Comparison of ENCODE assay signal across 1 cellular context in the genomic region with DNA sequence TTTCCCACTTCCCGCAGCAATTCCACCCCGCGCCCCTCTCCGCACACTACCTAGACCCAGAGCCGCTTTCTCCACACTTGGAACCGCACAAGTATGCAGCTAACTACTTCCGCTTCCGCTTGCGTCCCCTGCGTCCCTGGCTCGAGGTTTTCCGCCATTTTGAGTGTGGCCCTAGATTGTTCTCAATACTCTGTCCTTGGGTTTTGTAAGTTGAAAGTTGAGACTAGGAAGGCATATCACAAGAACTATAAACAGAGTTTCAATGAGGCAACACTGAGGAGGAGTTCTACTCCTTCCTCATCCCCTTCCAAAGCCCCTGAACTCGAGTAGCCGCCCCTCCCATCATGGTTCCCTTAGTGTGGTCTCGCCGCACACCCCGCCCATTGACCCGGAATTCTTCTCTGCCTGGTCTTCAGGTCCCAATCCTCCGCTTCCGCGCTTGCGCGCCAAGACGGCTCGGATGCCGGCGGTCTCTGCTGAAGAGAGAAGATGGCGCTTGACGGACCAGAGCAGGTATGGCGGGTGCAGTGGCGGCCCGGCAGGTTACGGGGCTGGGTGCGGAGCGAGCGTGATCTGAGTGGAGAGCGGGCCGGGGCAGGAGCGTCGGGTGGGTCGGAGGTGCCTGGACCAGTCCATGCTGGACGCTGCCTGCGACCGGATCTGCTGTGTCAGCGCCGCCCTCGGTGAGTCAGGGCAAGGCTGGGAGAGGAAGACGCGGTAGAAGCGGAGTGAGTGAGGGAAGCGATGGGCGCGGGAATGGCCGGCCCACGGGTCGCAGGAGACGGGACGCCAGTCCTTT.
A peak's percentile ranks its signal among the peaks of the same experiment; 100 is the strongest.
TF ChIP-seq lines count a peak whose summit lies in the region.

A gene with protein sequence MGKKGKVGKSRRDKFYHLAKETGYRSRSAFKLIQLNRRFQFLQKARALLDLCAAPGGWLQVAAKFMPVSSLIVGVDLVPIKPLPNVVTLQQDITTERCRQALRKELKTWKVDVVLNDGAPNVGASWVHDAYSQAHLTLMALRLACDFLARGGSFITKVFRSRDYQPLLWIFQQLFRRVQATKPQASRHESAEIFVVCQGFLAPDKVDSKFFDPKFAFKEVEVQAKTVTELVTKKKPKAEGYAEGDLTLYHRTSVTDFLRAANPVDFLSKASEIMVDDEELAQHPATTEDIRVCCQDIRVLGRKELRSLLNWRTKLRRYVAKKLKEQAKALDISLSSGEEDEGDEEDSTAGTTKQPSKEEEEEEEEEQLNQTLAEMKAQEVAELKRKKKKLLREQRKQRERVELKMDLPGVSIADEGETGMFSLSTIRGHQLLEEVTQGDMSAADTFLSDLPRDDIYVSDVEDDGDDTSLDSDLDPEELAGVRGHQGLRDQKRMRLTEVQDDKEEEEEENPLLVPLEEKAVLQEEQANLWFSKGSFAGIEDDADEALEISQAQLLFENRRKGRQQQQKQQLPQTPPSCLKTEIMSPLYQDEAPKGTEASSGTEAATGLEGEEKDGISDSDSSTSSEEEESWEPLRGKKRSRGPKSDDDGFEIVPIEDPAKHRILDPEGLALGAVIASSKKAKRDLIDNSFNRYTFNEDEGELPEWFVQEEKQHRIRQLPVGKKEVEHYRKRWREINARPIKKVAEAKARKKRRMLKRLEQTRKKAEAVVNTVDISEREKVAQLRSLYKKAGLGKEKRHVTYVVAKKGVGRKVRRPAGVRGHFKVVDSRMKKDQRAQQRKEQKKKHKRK (minus strand): TSS at position 662 of the 799 bp plus-strand sequence. CDS start 761 bp downstream, outside the sequence.
A gene (plus strand): TSS at position 430 of the 799 bp plus-strand sequence. CDS start 60 bp downstream, at position 490.

TF ChIP-seq in HEK293, 187 proteins besides CTCF, POLR2A, EP300 and RAD21 (continued from another document):
- TF ChIP-seq, protein P1, sequence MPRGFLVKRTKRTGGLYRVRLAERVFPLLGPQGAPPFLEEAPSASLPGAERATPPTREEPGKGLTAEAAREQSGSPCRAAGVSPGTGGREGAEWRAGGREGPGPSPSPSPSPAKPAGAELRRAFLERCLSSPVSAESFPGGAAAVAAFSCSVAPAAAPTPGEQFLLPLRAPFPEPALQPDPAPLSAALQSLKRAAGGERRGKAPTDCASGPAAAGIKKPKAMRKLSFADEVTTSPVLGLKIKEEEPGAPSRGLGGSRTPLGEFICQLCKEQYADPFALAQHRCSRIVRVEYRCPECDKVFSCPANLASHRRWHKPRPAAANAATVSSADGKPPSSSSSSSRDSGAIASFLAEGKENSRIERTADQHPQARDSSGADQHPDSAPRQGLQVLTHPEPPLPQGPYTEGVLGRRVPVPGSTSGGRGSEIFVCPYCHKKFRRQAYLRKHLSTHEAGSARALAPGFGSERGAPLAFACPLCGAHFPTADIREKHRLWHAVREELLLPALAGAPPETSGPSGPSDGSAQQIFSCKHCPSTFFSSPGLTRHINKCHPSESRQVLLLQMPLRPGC (tag by site-specific recombination; IDR thresholded peaks at IDR 0.05), result peak; percentile 41; the same call in 1 of the 2 replicates
- no peak for TF ChIP-seq ZNF114 (tag by site-specific recombination; IDR thresholded peaks at IDR 0.05)
- TF ChIP-seq GLI4 (tag by site-specific recombination; IDR thresholded peaks at IDR 0.05), result 0 out of 2 replicates have a peak, but pooled peaks have one; percentile 16
- no peak for TF ChIP-seq ZNF311 (tag by site-specific recombination; IDR thresholded peaks at IDR 0.05; ENCODE audit: borderline replicate concordance)
- TF ChIP-seq KLF8 (tag by site-specific recombination; IDR thresholded peaks at IDR 0.05), result peak; percentile 71; the same call in 1 of the 2 replicates
- TF ChIP-seq KLF1 (tag by site-specific recombination; IDR thresholded peaks at IDR 0.05), result peak; percentile 30; the same call in 1 of the 2 replicates
- TF ChIP-seq OVOL3 (tag by site-specific recombination; IDR thresholded peaks at IDR 0.05), result peak; percentile 48; the same call in 1 of the 2 replicates
- TF ChIP-seq YY2 (tag by site-specific recombination; IDR thresholded peaks at IDR 0.05), result peak; percentile 96
- peak; percentile 60; the same call in 1 of the 2 replicates for TF ChIP-seq ZBTB7A (tag by site-specific recombination; IDR thresholded peaks at IDR 0.05; ENCODE audit: low read depth)
- TF ChIP-seq ZBTB20 (tag by site-specific recombination; IDR thresholded peaks at IDR 0.05), result peak; percentile 63; the same call in 1 of the 2 replicates
- TF ChIP-seq ZFP37 (tag by site-specific recombination; IDR thresholded peaks at IDR 0.05), result peak; percentile 82
- no peak; the same call in 1 of the 2 replicates for TF ChIP-seq ZNF768 (tag by site-specific recombination; IDR thresholded peaks at IDR 0.05)
- peak; percentile 48; the same call in 1 of the 2 replicates for TF ChIP-seq ZNF394 (tag by site-specific recombination; IDR thresholded peaks at IDR 0.05; ENCODE audit: borderline replicate concordance)
- TF ChIP-seq ZNF664 (tag by site-specific recombination; IDR thresholded peaks at IDR 0.05), result no peak
- TF ChIP-seq, protein P2, sequence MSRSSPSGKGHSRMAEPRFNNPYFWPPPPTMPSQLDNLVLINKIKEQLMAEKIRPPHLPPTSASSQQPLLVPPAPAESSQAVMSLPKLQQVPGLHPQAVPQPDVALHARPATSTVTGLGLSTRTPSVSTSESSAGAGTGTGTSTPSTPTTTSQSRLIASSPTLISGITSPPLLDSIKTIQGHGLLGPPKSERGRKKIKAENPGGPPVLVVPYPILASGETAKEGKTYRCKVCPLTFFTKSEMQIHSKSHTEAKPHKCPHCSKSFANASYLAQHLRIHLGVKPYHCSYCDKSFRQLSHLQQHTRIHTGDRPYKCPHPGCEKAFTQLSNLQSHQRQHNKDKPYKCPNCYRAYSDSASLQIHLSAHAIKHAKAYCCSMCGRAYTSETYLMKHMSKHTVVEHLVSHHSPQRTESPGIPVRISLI (tag by site-specific recombination; IDR thresholded peaks at IDR 0.05), result no peak
- peak; percentile 93 for TF ChIP-seq ZBTB17 (tag by site-specific recombination; IDR thresholded peaks at IDR 0.05)
- 0 out of 2 replicates have a peak, but pooled peaks have one; percentile 35 for TF ChIP-seq REPIN1 (tag by site-specific recombination; IDR thresholded peaks at IDR 0.05; ENCODE audit: low read depth)
- TF ChIP-seq, protein P3, sequence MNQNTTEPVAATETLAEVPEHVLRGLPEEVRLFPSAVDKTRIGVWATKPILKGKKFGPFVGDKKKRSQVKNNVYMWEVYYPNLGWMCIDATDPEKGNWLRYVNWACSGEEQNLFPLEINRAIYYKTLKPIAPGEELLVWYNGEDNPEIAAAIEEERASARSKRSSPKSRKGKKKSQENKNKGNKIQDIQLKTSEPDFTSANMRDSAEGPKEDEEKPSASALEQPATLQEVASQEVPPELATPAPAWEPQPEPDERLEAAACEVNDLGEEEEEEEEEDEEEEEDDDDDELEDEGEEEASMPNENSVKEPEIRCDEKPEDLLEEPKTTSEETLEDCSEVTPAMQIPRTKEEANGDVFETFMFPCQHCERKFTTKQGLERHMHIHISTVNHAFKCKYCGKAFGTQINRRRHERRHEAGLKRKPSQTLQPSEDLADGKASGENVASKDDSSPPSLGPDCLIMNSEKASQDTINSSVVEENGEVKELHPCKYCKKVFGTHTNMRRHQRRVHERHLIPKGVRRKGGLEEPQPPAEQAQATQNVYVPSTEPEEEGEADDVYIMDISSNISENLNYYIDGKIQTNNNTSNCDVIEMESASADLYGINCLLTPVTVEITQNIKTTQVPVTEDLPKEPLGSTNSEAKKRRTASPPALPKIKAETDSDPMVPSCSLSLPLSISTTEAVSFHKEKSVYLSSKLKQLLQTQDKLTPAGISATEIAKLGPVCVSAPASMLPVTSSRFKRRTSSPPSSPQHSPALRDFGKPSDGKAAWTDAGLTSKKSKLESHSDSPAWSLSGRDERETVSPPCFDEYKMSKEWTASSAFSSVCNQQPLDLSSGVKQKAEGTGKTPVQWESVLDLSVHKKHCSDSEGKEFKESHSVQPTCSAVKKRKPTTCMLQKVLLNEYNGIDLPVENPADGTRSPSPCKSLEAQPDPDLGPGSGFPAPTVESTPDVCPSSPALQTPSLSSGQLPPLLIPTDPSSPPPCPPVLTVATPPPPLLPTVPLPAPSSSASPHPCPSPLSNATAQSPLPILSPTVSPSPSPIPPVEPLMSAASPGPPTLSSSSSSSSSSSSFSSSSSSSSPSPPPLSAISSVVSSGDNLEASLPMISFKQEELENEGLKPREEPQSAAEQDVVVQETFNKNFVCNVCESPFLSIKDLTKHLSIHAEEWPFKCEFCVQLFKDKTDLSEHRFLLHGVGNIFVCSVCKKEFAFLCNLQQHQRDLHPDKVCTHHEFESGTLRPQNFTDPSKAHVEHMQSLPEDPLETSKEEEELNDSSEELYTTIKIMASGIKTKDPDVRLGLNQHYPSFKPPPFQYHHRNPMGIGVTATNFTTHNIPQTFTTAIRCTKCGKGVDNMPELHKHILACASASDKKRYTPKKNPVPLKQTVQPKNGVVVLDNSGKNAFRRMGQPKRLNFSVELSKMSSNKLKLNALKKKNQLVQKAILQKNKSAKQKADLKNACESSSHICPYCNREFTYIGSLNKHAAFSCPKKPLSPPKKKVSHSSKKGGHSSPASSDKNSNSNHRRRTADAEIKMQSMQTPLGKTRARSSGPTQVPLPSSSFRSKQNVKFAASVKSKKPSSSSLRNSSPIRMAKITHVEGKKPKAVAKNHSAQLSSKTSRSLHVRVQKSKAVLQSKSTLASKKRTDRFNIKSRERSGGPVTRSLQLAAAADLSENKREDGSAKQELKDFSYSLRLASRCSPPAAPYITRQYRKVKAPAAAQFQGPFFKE (tag by site-specific recombination; IDR thresholded peaks at IDR 0.05; ENCODE audit: borderline replicate concordance), result no peak
- TF ChIP-seq HOXC10 (CRISPR knock-in tag; IDR thresholded peaks at IDR 0.05), result no peak
- TF ChIP-seq ZBTB21 (tag by site-specific recombination; IDR thresholded peaks at IDR 0.05), result peak; percentile 85
- peak; percentile 48; the same call in 1 of the 2 replicates for TF ChIP-seq KLF7 (tag by site-specific recombination; IDR thresholded peaks at IDR 0.05; ENCODE audit: borderline replicate concordance)
- TF ChIP-seq, protein P4, sequence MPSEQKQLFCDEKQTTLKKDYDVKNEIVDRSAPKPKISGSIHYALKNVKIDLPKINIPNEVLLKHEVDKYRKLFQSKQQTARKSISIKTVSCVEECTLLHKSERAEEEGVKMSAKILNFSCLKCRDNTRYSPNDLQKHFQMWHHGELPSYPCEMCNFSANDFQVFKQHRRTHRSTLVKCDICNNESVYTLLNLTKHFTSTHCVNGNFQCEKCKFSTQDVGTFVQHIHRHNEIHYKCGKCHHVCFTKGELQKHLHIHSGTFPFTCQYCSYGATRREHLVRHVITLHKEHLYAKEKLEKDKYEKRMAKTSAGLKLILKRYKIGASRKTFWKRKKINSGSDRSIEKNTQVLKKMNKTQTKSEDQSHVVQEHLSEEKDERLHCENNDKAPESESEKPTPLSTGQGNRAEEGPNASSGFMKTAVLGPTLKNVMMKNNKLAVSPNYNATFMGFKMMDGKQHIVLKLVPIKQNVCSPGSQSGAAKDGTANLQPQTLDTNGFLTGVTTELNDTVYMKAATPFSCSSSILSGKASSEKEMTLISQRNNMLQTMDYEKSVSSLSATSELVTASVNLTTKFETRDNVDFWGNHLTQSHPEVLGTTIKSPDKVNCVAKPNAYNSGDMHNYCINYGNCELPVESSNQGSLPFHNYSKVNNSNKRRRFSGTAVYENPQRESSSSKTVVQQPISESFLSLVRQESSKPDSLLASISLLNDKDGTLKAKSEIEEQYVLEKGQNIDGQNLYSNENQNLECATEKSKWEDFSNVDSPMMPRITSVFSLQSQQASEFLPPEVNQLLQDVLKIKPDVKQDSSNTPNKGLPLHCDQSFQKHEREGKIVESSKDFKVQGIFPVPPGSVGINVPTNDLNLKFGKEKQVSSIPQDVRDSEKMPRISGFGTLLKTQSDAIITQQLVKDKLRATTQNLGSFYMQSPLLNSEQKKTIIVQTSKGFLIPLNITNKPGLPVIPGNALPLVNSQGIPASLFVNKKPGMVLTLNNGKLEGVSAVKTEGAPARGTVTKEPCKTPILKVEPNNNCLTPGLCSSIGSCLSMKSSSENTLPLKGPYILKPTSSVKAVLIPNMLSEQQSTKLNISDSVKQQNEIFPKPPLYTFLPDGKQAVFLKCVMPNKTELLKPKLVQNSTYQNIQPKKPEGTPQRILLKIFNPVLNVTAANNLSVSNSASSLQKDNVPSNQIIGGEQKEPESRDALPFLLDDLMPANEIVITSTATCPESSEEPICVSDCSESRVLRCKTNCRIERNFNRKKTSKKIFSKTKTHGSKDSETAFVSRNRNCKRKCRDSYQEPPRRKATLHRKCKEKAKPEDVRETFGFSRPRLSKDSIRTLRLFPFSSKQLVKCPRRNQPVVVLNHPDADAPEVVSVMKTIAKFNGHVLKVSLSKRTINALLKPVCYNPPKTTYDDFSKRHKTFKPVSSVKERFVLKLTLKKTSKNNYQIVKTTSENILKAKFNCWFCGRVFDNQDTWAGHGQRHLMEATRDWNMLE (tag by site-specific recombination; conservative IDR thresholded peaks at IDR 0.05; ENCODE audit: low read depth), result peak; percentile 98
- TF ChIP-seq ZNF544 (tag by site-specific recombination; IDR thresholded peaks at IDR 0.05), result no peak
- TF ChIP-seq ZXDB (tag by site-specific recombination; IDR thresholded peaks at IDR 0.05), result peak; percentile 92
- peak; percentile 95 for TF ChIP-seq KLF9 (tag by site-specific recombination; IDR thresholded peaks at IDR 0.05; ENCODE audit: low read depth)
